Comparison of ENCODE assay signal across 32 cellular contexts in genomic region chr12:93041416-93041815, GRCh38.
"Had no signal": no experiment of that assay in that cellular context is flagged by ENCODE, and none has a peak within 500 bp of the region (broad histone marks: within the 10 kb centered on the region; RNA-seq: fewer than 3 reads in every experiment).

No MANE protein-coding gene starts in this region.

- H3K4me1 ChIP-seq: adrenal gland, body of pancreas, breast epithelium had no signal

- H3K27me3 ChIP-seq: adrenal gland, body of pancreas, brain microvascular endothelial cell, breast epithelium had no signal

- ATAC-seq: activated CD8-positive, alpha-beta T cell treated with anti-CD3 and anti-CD28 coated beads for 36 hours; activated naive CD4-positive, alpha-beta T cell treated with anti-CD3 and anti-CD28 coated beads, Interleukin-2, amount 50 U/mL, for 72 hours; activated T-cell treated with anti-CD3 and anti-CD28 coated beads, Interleukin-2, amount 50 U/mL, for 4 hours; activated T-cell treated with anti-CD3 and anti-CD28 coated beads, Interleukin-2, amount 50 U/mL, for 72 hours; activated T-helper 17 cell treated with anti-CD3 and anti-CD28 coated beads, Interleukin-2, amount 50 U/mL, for 72 hours; body of pancreas had no signal

- H3K27ac ChIP-seq: adrenal gland, body of pancreas, brain microvascular endothelial cell, breast epithelium, VCaP had no signal

- H3K9me3 ChIP-seq: adrenal gland, body of pancreas, breast epithelium had no signal

- DNase-seq: activated B cell treated with CpG ODN at 0.5 μM for 24 hours; activated CD4-positive, alpha-beta memory T cell treated with anti-CD3 and anti-CD28 coated beads for 36 hours; activated CD4-positive, alpha-beta T cell treated with anti-CD3 and anti-CD28 coated beads for 4 hours; activated CD4-positive, alpha-beta T cell treated with anti-CD3 and anti-CD28 coated beads, Interleukin-2, amount 10 ng/mL, durations not matched to agents 24 days and 14 days; activated CD4-positive, alpha-beta T cell treated with anti-CD3 and anti-CD28 coated beads, Interleukin-2, amount 50 U/mL, for 1 hour; activated CD4-positive, alpha-beta T cell treated with anti-CD3 and anti-CD28 coated beads, Interleukin-2, amount 50 U/mL, for 4 hours; activated CD4-positive, CD25-positive, alpha-beta regulatory T cell treated with anti-CD3 and anti-CD28 coated beads, Interleukin-2, amount 50 U/mL, for 72 hours; activated CD8-positive, alpha-beta memory T cell treated with anti-CD3 and anti-CD28 coated beads, Interleukin-2, amount 50 U/mL, for 4 hours; activated CD8-positive, alpha-beta T cell treated with anti-CD3 and anti-CD28 coated beads for 36 hours; activated effector memory CD4-positive, alpha-beta T cell treated with anti-CD3 and anti-CD28 coated beads, Interleukin-2, amount 50 U/mL, for 16 hours; activated gamma-delta T cell treated with Interleukin-2 at 50 U/mL for 16 hours; activated naive CD4-positive, alpha-beta T cell; activated naive CD4-positive, alpha-beta T cell treated with anti-CD3 and anti-CD28 coated beads for 36 hours; activated naive CD4-positive, alpha-beta T cell treated with anti-CD3 and anti-CD28 coated beads, Interleukin-2, amount 50 U/mL, for 16 hours; activated naive CD8-positive, alpha-beta T cell treated with anti-CD3 and anti-CD28 coated beads for 36 hours; activated T-cell treated with anti-CD3 and anti-CD28 coated beads for 4 hours; activated T-cell treated with anti-CD3 and anti-CD28 coated beads, Interleukin-2, amount 50 U/mL, for 1 hour; activated T-cell treated with anti-CD3 and anti-CD28 coated beads, Interleukin-2, amount 50 U/mL, for 4 hours; activated T-cell treated with anti-CD3 and anti-CD28 coated beads, Interleukin-2, amount 50 U/mL, for 72 hours; adrenal gland; amniotic stem cell; aorta; body of pancreas; brain microvascular endothelial cell; central memory CD4-positive, alpha-beta T cell; T-helper 1 cell; T-helper 2 cell; T-helper 9 cell had no signal

- H3K36me3 ChIP-seq: adrenal gland, brain microvascular endothelial cell, breast epithelium had no signal

- H3K4me3 ChIP-seq: adrenal gland, body of pancreas, breast epithelium had no signal
